Comparison of ENCODE assay signal across 27 cellular contexts in genomic region chr1:17710889-17711576, GRCh38. TPM values are rescaled to one million over a fixed set of nuclear protein-coding genes. Genes with fewer than 3 reads are reported as not detected.
DNase-seq lines count a peak whose midpoint lies in the region; ATAC-seq, FAIRE-seq and TF ChIP-seq lines count a peak whose summit lies in the region.
"Had no signal": no experiment of that assay in that cellular context is flagged by ENCODE, and none has a peak within 500 bp of the region (broad histone marks: within the 10 kb centered on the region; RNA-seq: fewer than 3 reads in every experiment).

No MANE protein-coding gene starts in this region.

- 0 out of 2 replicates have a peak, but pooled peaks cover 3% of the 10 kb centered on the region for H4K20me1 ChIP-seq in HepG2 (ENCODE audit: insufficient read depth, low read length)
- H4K20me1 ChIP-seq in osteoblast (ENCODE audit: insufficient read depth, low read length), result no peaks in the 10 kb centered on the region
- H4K20me1 ChIP-seq: BLaER1 had no signal

- H3K4me1 ChIP-seq in HepG2 (ENCODE audit: insufficient read depth, low read length) (no peaks in the 10 kb centered on the region), right lobe of liver (no peaks in the 10 kb centered on the region), HEK293 (ENCODE audit: control insufficient read depth, insufficient read depth, low read length) (no peaks in the 10 kb centered on the region), osteoblast (ENCODE audit: insufficient read depth, low read length) (no peaks in the 10 kb centered on the region)
- H3K4me1 ChIP-seq: BE2C had no signal

- TF ChIP-seq CTCF in HepG2 (CRISPR knock-in tag; IDR thresholded peaks at IDR 0.05) (no peak), right lobe of liver (IDR thresholded peaks at IDR 0.05) (no peak), HEK293 (tag by site-specific recombination; IDR thresholded peaks at IDR 0.05) (no peak), osteoblast (IDR thresholded peaks at IDR 0.05; ENCODE audit: extremely low read depth, low read depth, low read length) (no peak)

- intact Hi-C loops in HepG2 (cut with micrococcal nuclease; ENCODE audit: unreplicated experiment), result no loop called here
- intact Hi-C loops in right lobe of liver (cut with DNase I), result no loop called here
- intact Hi-C loops in posterior vena cava (cut with DNase I), result no loop called here

- CTCF ChIA-PET in HepG2 (lab: Yijun Ruan, JAX; ENCODE audit: low intra/inter-chr PET ratio, low total read pairs) (no interaction called here), HEK293 (lab: Yijun Ruan, JAX) (no interaction called here)

- peaks cover 4 to 52% of the 10 kb centered on the region in 2 experiments; a peak in 4 of 5 replicates for H3K27me3 ChIP-seq in HepG2 (ENCODE audit: control insufficient read depth in 1 of 2, insufficient read depth in 2 of 2, low read length in 2 of 2)
- H3K27me3 ChIP-seq in right lobe of liver, result no peaks in the 10 kb centered on the region
- peaks cover 8% of the 10 kb centered on the region for H3K27me3 ChIP-seq in osteoblast (ENCODE audit: insufficient read depth, low read length)
- H3K27me3 ChIP-seq: BE2C, BLaER1 had no signal

- no peak for TF ChIP-seq EP300 in HepG2 (IDR thresholded peaks at IDR 0.05; ENCODE audit: low read depth in 2 of 2, low read length in 2 of 2)
- TF ChIP-seq EP300 in HepG2 (CRISPR knock-in tag; IDR thresholded peaks at IDR 0.05; ENCODE audit: borderline replicate concordance), result no peak

- no peak for TF ChIP-seq RAD21 in HepG2 (CRISPR knock-in tag; IDR thresholded peaks at IDR 0.05)

- H3K4me2 ChIP-seq in HepG2 (ENCODE audit: low read depth, low read length), result no peak overlapping the region
- no peak overlapping the region for H3K4me2 ChIP-seq in osteoblast (ENCODE audit: insufficient read depth, low read length)
- H3K4me2 ChIP-seq: BLaER1 had no signal

- TF ChIP-seq POLR2A in HepG2 (IDR thresholded peaks at IDR 0.05; ENCODE audit: insufficient read depth in 1 of 2, low read depth in 2 of 2, low read length in 2 of 2), result no peak
- no peak for TF ChIP-seq POLR2A in right lobe of liver (IDR thresholded peaks at IDR 0.05)

- BruUV-seq in HepG2 (replicated peaks; lab: Mats Ljungman, UMichigan), result no TSS peak

- H2AFZ ChIP-seq in HepG2 (ENCODE audit: low read length), result no peak overlapping the region
- no peak overlapping the region for H2AFZ ChIP-seq in osteoblast (ENCODE audit: low read length)

- no peak overlapping the region for H3K4me3 ChIP-seq in HepG2 (replicated peaks in 1 of 3; ENCODE audit: insufficient read depth in 1 of 3, low read depth in 2 of 3, low read length in 3 of 3)
- no peak overlapping the region for H3K4me3 ChIP-seq in right lobe of liver
- no peak overlapping the region for H3K4me3 ChIP-seq in HEK293 (ENCODE audit: low read depth, low read length)
- no peak overlapping the region for H3K4me3 ChIP-seq in osteoblast (ENCODE audit: insufficient read depth, low read length)
- H3K4me3 ChIP-seq: BLaER1, GM12878 had no signal

- no peak for ATAC-seq in HepG2
- ATAC-seq in right lobe of liver, result no peak
- ATAC-seq in activated CD4-positive, CD25-positive, alpha-beta regulatory T cell treated with anti-CD3 and anti-CD28 coated beads, Interleukin-2, amount 50 U/mL, for 24 hours, result no peak
- ATAC-seq: GM12878 had no signal

- no peak overlapping the region for H3K9ac ChIP-seq in HepG2 (ENCODE audit: insufficient read depth, low read depth, low read length)
- H3K9ac ChIP-seq: BLaER1 had no signal

- H3K36me3 ChIP-seq in HepG2 (replicated peaks in 1 of 2; ENCODE audit: control insufficient read depth in 1 of 2, insufficient read depth in 2 of 2, low read length in 2 of 2) (no peaks in the 10 kb centered on the region), right lobe of liver (no peaks in the 10 kb centered on the region), HEK293 (ENCODE audit: control insufficient read depth in 2 of 2, insufficient read depth in 1 of 2, low read length in 2 of 2) (no peaks in the 10 kb centered on the region), osteoblast (ENCODE audit: insufficient read depth, low read length) (no peaks in the 10 kb centered on the region)
- H3K36me3 ChIP-seq: BE2C had no signal

- H3K9me3 ChIP-seq in HepG2 (ENCODE audit: low read length), result no peaks in the 10 kb centered on the region
- H3K9me3 ChIP-seq in right lobe of liver, result no peaks in the 10 kb centered on the region
- no peaks in the 10 kb centered on the region for H3K9me3 ChIP-seq in HEK293 (ENCODE audit: control insufficient read depth, insufficient read depth, low read depth, low read length)
- peaks cover 3% of the 10 kb centered on the region for H3K9me3 ChIP-seq in osteoblast (ENCODE audit: low read depth, low read length)
- H3K9me3 ChIP-seq: BE2C had no signal

- H3K27ac ChIP-seq in HepG2 (ENCODE audit: extremely low read length, insufficient read depth, low read length) (no peak overlapping the region), right lobe of liver (no peak overlapping the region), HEK293 (ENCODE audit: extremely low read depth, low read depth, low read length) (no peak overlapping the region), osteoblast (ENCODE audit: low read depth, low read length) (no peak overlapping the region)
- H3K27ac ChIP-seq: BLaER1 had no signal

- in situ Hi-C loops in HepG2 (cut with HindIII; ENCODE audit: extremely low pct_ligation_motif_present, low pct_unique_long_range_greater_than_20kb), result no loop called here

- POLR2A ChIA-PET in HepG2 (lab: Yijun Ruan, JAX) (no interaction called here), HEK293 (lab: Yijun Ruan, JAX) (no interaction called here)

- no peak for DNase-seq in HepG2 (ENCODE audit: low spot score)
- no peak for DNase-seq in right lobe of liver
- peak; percentile 46 for DNase-seq in osteoblast (ENCODE audit: insufficient read length, low spot score, missing footprints)
- no peak for DNase-seq in posterior vena cava (ENCODE audit: low spot score)
- DNase-seq: 8988T; ACHN; BE2C; CD4-positive, alpha-beta memory T cell; CD4-positive, CD25-positive, alpha-beta regulatory T cell; CD8-positive, alpha-beta memory T cell; COR-L47; DMS 273 treated with DMSO at 0.1 percent for 48 hours; DMS153; DMS53; DMS79; DND-41; EL; GDM1 had no signal

- FAIRE-seq in HepG2 (lab: Jason Lieb, UNC), result no peak
- FAIRE-seq: A204.1, GM12878, GM12892, GM18507 had no signal

- H3K79me2 ChIP-seq in HepG2 (ENCODE audit: insufficient read depth, low read length), result no peaks in the 10 kb centered on the region
- no peaks in the 10 kb centered on the region for H3K79me2 ChIP-seq in osteoblast (ENCODE audit: insufficient read depth, low read length)

- WGBS in HepG2 (ENCODE audit: low lambda C conversion rate), result 25% methylated on average over 3 of the region's 4 CpGs
- WGBS in right lobe of liver (ENCODE audit: insufficient coverage, low coverage, low lambda C conversion rate, missing lambda C conversion rate), result 92% methylated on average over 2 of the region's 4 CpGs

TF ChIP-seq in HepG2, 621 proteins besides CTCF, POLR2A, EP300 and RAD21:
- no peak for TF ChIP-seq ZNF878 (CRISPR knock-in tag; IDR thresholded peaks at IDR 0.05)
- TF ChIP-seq ZNF331 (CRISPR knock-in tag; IDR thresholded peaks at IDR 0.05), result peak; percentile 90
- TF ChIP-seq PPARG (CRISPR knock-in tag; conservative IDR thresholded peaks at IDR 0.05), result no peak

TF ChIP-seq in HEK293, 187 proteins besides CTCF, POLR2A, EP300 and RAD21:
- TF ChIP-seq ZFP37 (tag by site-specific recombination; IDR thresholded peaks at IDR 0.05), result no peak
- TF ChIP-seq ZNF449 (tag by site-specific recombination; IDR thresholded peaks at IDR 0.05), result peak; percentile 96
- TF ChIP-seq ZNF416 (tag by site-specific recombination; IDR thresholded peaks at IDR 0.05), result no peak
- TF ChIP-seq SETDB1 (IDR thresholded peaks at IDR 0.05; ENCODE audit: insufficient read length, low read length), result peak; percentile 33

RNA-seq across cellular contexts. Expression of gene ACTL8, which starts 44.1 kb away (rescaled TPM):
- total RNA-seq in HepG2 (2016; rRNA removed; fragmentation: Illumina TruSeq; extraction: Trizol), result 0.64 and 1.0 TPM in 2 replicates
- not detected in 2 replicates for total RNA-seq in HepG2 (2016; cell fraction: cytosol; rRNA removed; fragmentation: Illumina TruSeq; extraction: Trizol; ENCODE audit: low read depth)
- 0.64 and 0.74 TPM in 2 replicates for total RNA-seq in HepG2 (2016; cell fraction: insoluble cytoplasmic fraction; rRNA removed; fragmentation: Illumina TruSeq; extraction: Trizol)
- 0.09 TPM in 1 of 2 replicates, not detected in the other for total RNA-seq in HepG2 (2016; cell fraction: membrane; rRNA removed; fragmentation: Illumina TruSeq; extraction: Trizol)
- total RNA-seq in HepG2 (2016; cell fraction: nucleus; rRNA removed; fragmentation: Illumina TruSeq; extraction: Trizol), result 0.22 TPM in 1 of 2 replicates, not detected in the other
- 0.05 and 0.09 TPM in 2 replicates for polyA plus RNA-seq in HepG2 (2011; rRNA removed)
- polyA plus RNA-seq in HepG2 (2011; cell fraction: cytosol; rRNA removed), result 0.03 and 0.12 TPM in 2 replicates
- not detected in 2 replicates for polyA plus RNA-seq in HepG2 (2011; cell fraction: nucleus; rRNA removed)
- polyA plus RNA-seq in HepG2 (2012), result 0.21 TPM in 1 of 2 replicates, not detected in the other
- not detected in 2 replicates for polyA plus RNA-seq in HepG2 (2016; cell fraction: cytosol; fragmentation: Illumina TruSeq; extraction: Trizol; ENCODE audit: low read depth)
- 0.90 and 0.96 TPM in 2 replicates for polyA plus RNA-seq in HepG2 (2016; cell fraction: insoluble cytoplasmic fraction; fragmentation: Illumina TruSeq; extraction: Trizol; ENCODE audit: low read depth)
- polyA plus RNA-seq in HepG2 (2016; cell fraction: membrane; fragmentation: Illumina TruSeq; extraction: Trizol; ENCODE audit: low read depth), result not detected in 2 replicates
- polyA plus RNA-seq in HepG2 (2016; cell fraction: nucleus; fragmentation: Illumina TruSeq; extraction: Trizol; ENCODE audit: insufficient read depth, low read depth), result not detected in 2 replicates
- 0.08 and 18.1 TPM in 2 replicates for polyA minus RNA-seq in HepG2 (2011; rRNA and poly(A)+ RNA removed; ENCODE audit: low replicate concordance)
- not detected in 2 replicates for polyA minus RNA-seq in HepG2 (2011; cell fraction: cytosol; rRNA and poly(A)+ RNA removed)
- polyA minus RNA-seq in HepG2 (2011; cell fraction: nucleus; rRNA and poly(A)+ RNA removed), result not detected in 2 replicates
- not detected for total RNA-seq in right lobe of liver
- not detected in 2 replicates for total RNA-seq in osteoblast
- total RNA-seq in posterior vena cava, result not detected
- total RNA-seq: CD4-positive, alpha-beta memory T cell; CD4-positive, CD25-positive, alpha-beta regulatory T cell; CD8-positive, alpha-beta memory T cell; GM12878 had no signal
- polyA plus RNA-seq: AG04450; CD14-positive monocyte; CD4-positive, alpha-beta memory T cell; CD4-positive, CD25-positive, alpha-beta regulatory T cell; CD8-positive, alpha-beta memory T cell had no signal

Comparison
In these comparisons a context has a peak if more than half of its experiments do, and no peak if none do; other contexts are left out.
1. Of the 63 proteins assayed by ChIP-seq in both HepG2 and HEK293: peak only in HepG2: none; only in HEK293: SETDB1; in both: none; in neither: 62.